18 cellular contexts compared by ENCODE assay signal in the genomic region with DNA sequence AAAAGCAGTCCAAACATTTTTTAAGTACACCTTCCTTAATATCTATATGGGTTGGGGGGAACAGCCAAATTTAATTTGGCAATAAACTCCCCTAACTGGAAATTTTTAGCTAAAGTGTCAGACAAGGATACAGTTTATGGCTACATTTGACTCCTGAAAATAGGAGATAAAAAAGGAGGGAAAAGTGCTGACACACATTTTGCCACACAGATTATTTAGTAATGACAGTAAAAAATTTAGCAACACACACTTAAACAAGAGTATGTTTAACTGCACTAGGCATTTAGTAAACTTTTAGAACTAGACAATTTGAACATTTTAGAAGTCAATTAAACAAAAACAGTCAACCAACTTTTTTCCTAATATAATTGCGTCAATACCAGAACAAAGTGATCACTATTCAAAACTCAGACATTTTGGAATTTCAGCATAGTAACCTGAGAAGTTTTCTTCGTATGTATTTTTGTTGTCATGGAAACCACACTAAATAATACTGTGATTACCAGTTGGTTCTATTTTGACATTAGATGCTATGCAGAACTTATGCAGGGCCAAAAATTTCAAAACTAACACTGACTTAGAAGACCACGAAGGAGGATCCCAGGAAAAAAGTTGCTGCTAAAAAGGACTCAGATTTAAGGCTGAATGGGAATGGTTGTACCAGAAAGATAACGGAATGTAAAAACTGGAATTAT. TPM values are rescaled to one million over a fixed set of nuclear protein-coding genes. Genes with fewer than 3 reads are reported as not detected.
DNase-seq lines count a peak whose midpoint lies in the region; ATAC-seq and TF ChIP-seq lines count a peak whose summit lies in the region.
"Had no signal": no experiment of that assay in that cellular context is flagged by ENCODE, and none has a peak within 500 bp of the region (broad histone marks: within the 10 kb centered on the region; RNA-seq: fewer than 3 reads in every experiment).

No MANE protein-coding gene starts in this region.

- DNase-seq in activated naive CD4-positive, alpha-beta T cell treated with anti-CD3 and anti-CD28 coated beads, Interleukin-2, amount 10 ng/mL, durations not matched to agents 7 days and 5 days: no peak
- DNase-seq in fibroblast of pulmonary artery (ENCODE audit: low read depth): peak; percentile 48
- DNase-seq in type B pancreatic cell (ENCODE audit: extremely low spot score, unreplicated experiment): no peak
- no peak for DNase-seq in NK-92 treated with Interleukin-12 subunit alpha and Interleukin-12 subunit beta, amount 100 ng/mL, for 24 hours (lab: John Stamatoyannopoulos, UW)
- no peak for DNase-seq in OCI-M1 (lab: John Stamatoyannopoulos, UW)
- DNase-seq: activated effector memory CD4-positive, alpha-beta T cell treated with anti-CD3 and anti-CD28 coated beads, Interleukin-2, amount 50 U/mL, for 16 hours; amygdala; CD8-positive, alpha-beta memory T cell; mucosa of descending colon; NCI-H1417 treated with DMSO at 0.1 percent for 48 hours; NCI-H774; PC-9; right cardiac atrium; stimulated activated naive CD8-positive, alpha-beta T cell treated with anti-CD3 and anti-CD28 coated beads, Interleukin-15, Interleukin-2, amounts not matched to agents 100 U/mL and 50 U/mL, for 24 hours had no signal

- H3K4me3 Mint-ChIP-seq in activated naive CD4-positive, alpha-beta T cell treated with anti-CD3 and anti-CD28 coated beads, Interleukin-2, amount 50 U/mL, for 24 hours: no peak overlapping the region
- no peak overlapping the region for H3K4me3 Mint-ChIP-seq in activated naive CD4-positive, alpha-beta T cell treated with anti-CD3 and anti-CD28 coated beads, Interleukin-2, amount 10 ng/mL, durations not matched to agents 7 days and 5 days
- H3K4me3 Mint-ChIP-seq in activated T-helper 17 cell treated with anti-CD3 and anti-CD28 coated beads, Interleukin-2, amount 50 U/mL, for 72 hours: no peak overlapping the region
- no peak overlapping the region for H3K4me3 Mint-ChIP-seq in type B pancreatic cell
- H3K4me3 Mint-ChIP-seq: CD8-positive, alpha-beta memory T cell had no signal

- no peaks in the 10 kb centered on the region for H3K9me3 Mint-ChIP-seq in activated naive CD4-positive, alpha-beta T cell treated with anti-CD3 and anti-CD28 coated beads, Interleukin-2, amount 50 U/mL, for 24 hours
- no peaks in the 10 kb centered on the region for H3K9me3 Mint-ChIP-seq in activated naive CD4-positive, alpha-beta T cell treated with anti-CD3 and anti-CD28 coated beads, Interleukin-2, amount 10 ng/mL, durations not matched to agents 7 days and 5 days
- no peaks in the 10 kb centered on the region for H3K9me3 Mint-ChIP-seq in activated T-helper 17 cell treated with anti-CD3 and anti-CD28 coated beads, Interleukin-2, amount 50 U/mL, for 72 hours
- H3K9me3 Mint-ChIP-seq in type B pancreatic cell: no peaks in the 10 kb centered on the region
- H3K9me3 Mint-ChIP-seq: CD8-positive, alpha-beta memory T cell had no signal

- H3K27me3 Mint-ChIP-seq in activated naive CD4-positive, alpha-beta T cell treated with anti-CD3 and anti-CD28 coated beads, Interleukin-2, amount 50 U/mL, for 24 hours: no peaks in the 10 kb centered on the region
- no peaks in the 10 kb centered on the region for H3K27me3 Mint-ChIP-seq in activated naive CD4-positive, alpha-beta T cell treated with anti-CD3 and anti-CD28 coated beads, Interleukin-2, amount 10 ng/mL, durations not matched to agents 7 days and 5 days
- H3K27me3 Mint-ChIP-seq in activated T-helper 17 cell treated with anti-CD3 and anti-CD28 coated beads, Interleukin-2, amount 50 U/mL, for 72 hours: no peaks in the 10 kb centered on the region
- no peaks in the 10 kb centered on the region for H3K27me3 Mint-ChIP-seq in type B pancreatic cell
- H3K27me3 Mint-ChIP-seq: CD8-positive, alpha-beta memory T cell had no signal

- no peak overlapping the region for H3K4me3 ChIP-seq in fibroblast of pulmonary artery (replicated peaks; ENCODE audit: low read depth, low read length)
- H3K4me3 ChIP-seq: mucosa of descending colon, PC-9 had no signal

- peaks cover 18% of the 10 kb centered on the region for H3K36me3 Mint-ChIP-seq in activated naive CD4-positive, alpha-beta T cell treated with anti-CD3 and anti-CD28 coated beads, Interleukin-2, amount 50 U/mL, for 24 hours
- H3K36me3 Mint-ChIP-seq in activated naive CD4-positive, alpha-beta T cell treated with anti-CD3 and anti-CD28 coated beads, Interleukin-2, amount 10 ng/mL, durations not matched to agents 7 days and 5 days: peaks cover 50% of the 10 kb centered on the region
- H3K36me3 Mint-ChIP-seq in activated T-helper 17 cell treated with anti-CD3 and anti-CD28 coated beads, Interleukin-2, amount 50 U/mL, for 72 hours (ENCODE audit: low read depth): peaks cover 74% of the 10 kb centered on the region
- peaks cover 25% of the 10 kb centered on the region for H3K36me3 Mint-ChIP-seq in type B pancreatic cell

- CTCF ChIA-PET in activated naive CD4-positive, alpha-beta T cell treated with anti-CD3 and anti-CD28 coated beads, Interleukin-2, amount 10 ng/mL, durations not matched to agents 7 days and 5 days (lab: Charles Lee): no interaction called here

- peak overlapping the region; percentile 59 for H3K27ac Mint-ChIP-seq in activated naive CD4-positive, alpha-beta T cell treated with anti-CD3 and anti-CD28 coated beads, Interleukin-2, amount 50 U/mL, for 24 hours
- no peak overlapping the region for H3K27ac Mint-ChIP-seq in activated naive CD4-positive, alpha-beta T cell treated with anti-CD3 and anti-CD28 coated beads, Interleukin-2, amount 10 ng/mL, durations not matched to agents 7 days and 5 days
- peak overlapping the region; percentile 24 for H3K27ac Mint-ChIP-seq in activated T-helper 17 cell treated with anti-CD3 and anti-CD28 coated beads, Interleukin-2, amount 50 U/mL, for 72 hours
- peak overlapping the region; percentile 33 for H3K27ac Mint-ChIP-seq in type B pancreatic cell

- H3K4me1 Mint-ChIP-seq in activated naive CD4-positive, alpha-beta T cell treated with anti-CD3 and anti-CD28 coated beads, Interleukin-2, amount 50 U/mL, for 24 hours: peaks cover 6% of the 10 kb centered on the region
- H3K4me1 Mint-ChIP-seq in activated naive CD4-positive, alpha-beta T cell treated with anti-CD3 and anti-CD28 coated beads, Interleukin-2, amount 10 ng/mL, durations not matched to agents 7 days and 5 days: no peaks in the 10 kb centered on the region
- H3K4me1 Mint-ChIP-seq in activated T-helper 17 cell treated with anti-CD3 and anti-CD28 coated beads, Interleukin-2, amount 50 U/mL, for 72 hours: peaks cover 5% of the 10 kb centered on the region
- H3K4me1 Mint-ChIP-seq in type B pancreatic cell (ENCODE audit: unreplicated experiment): peaks cover 20% of the 10 kb centered on the region

- ATAC-seq in activated T-helper 17 cell treated with anti-CD3 and anti-CD28 coated beads, Interleukin-2, amount 50 U/mL, for 72 hours (replicated peaks): no peak
- no peak for ATAC-seq in HG02623 (IDR thresholded peaks at IDR 0.05; ENCODE audit: unreplicated experiment)
- ATAC-seq: left lobe of liver; mucosa of descending colon; right cardiac atrium; stimulated activated naive CD8-positive, alpha-beta T cell treated with anti-CD3 and anti-CD28 coated beads, Interleukin-15, Interleukin-2, amounts not matched to agents 100 U/mL and 50 U/mL, for 24 hours had no signal

- no peak for TF ChIP-seq CTCF in fibroblast of pulmonary artery (IDR thresholded peaks at IDR 0.05; ENCODE audit: low read length, missing control alignments)
- TF ChIP-seq CTCF in type B pancreatic cell (conservative IDR thresholded peaks at IDR 0.05): no peak

RNA-seq across cellular contexts. Expression of a gene that starts 13.4 kb away (rescaled TPM):
- total RNA-seq in activated T-helper 17 cell treated with anti-CD3 and anti-CD28 coated beads, Interleukin-2, amount 50 U/mL, for 72 hours: 10 to 100 TPM; 22.8 to 34.8 TPM
- 43.4 and 48.8 TPM in 2 replicates for total RNA-seq in type B pancreatic cell (ENCODE audit: low replicate concordance)

RNA-seq across cellular contexts. Expression of a gene that starts 34.2 kb away (rescaled TPM):
- 10 to 100 TPM; 56.1 to 60.8 TPM for total RNA-seq in activated T-helper 17 cell treated with anti-CD3 and anti-CD28 coated beads, Interleukin-2, amount 50 U/mL, for 72 hours
- total RNA-seq in type B pancreatic cell (ENCODE audit: low replicate concordance): 111 and 121 TPM in 2 replicates

RNA-seq across cellular contexts. Expression of a gene that starts 34.4 kb away (rescaled TPM):
- 10 to 100 TPM; 12.3 to 13.5 TPM for total RNA-seq in activated T-helper 17 cell treated with anti-CD3 and anti-CD28 coated beads, Interleukin-2, amount 50 U/mL, for 72 hours
- 12.1 and 16.7 TPM in 2 replicates for total RNA-seq in type B pancreatic cell (ENCODE audit: low replicate concordance)
